In genomic region chr22:44712962-44713361, GRCh38 we compare ENCODE assay signal across 27 cellular contexts. TPM values are rescaled to one million over a fixed set of nuclear protein-coding genes. Genes with fewer than 3 reads are reported as not detected.
"Had no signal": no experiment of that assay in that cellular context is flagged by ENCODE, and none has a peak within 500 bp of the region (broad histone marks: within the 10 kb centered on the region; RNA-seq: fewer than 3 reads in every experiment).

No MANE protein-coding gene starts in this region.

- H3K4me3 ChIP-seq: esophagus squamous epithelium, heart right ventricle, left lung, lung, psoas muscle, sigmoid colon, tibial nerve had no signal

- H3K4me1 ChIP-seq: left lung, parathyroid adenoma, psoas muscle, sigmoid colon had no signal

- H3K9me3 ChIP-seq: esophagus squamous epithelium, heart right ventricle, left lung, psoas muscle, sigmoid colon, tibial nerve had no signal

- H3K4me3 Mint-ChIP-seq: activated B cell treated with CpG ODN at 0.5 μM for 24 hours; activated CD4-positive, alpha-beta T cell treated with anti-CD3 and anti-CD28 coated beads for 36 hours; activated naive CD4-positive, alpha-beta T cell treated with anti-CD3 and anti-CD28 coated beads, Interleukin-2, amount 10 ng/mL, durations not matched to agents 7 days and 5 days; activated naive CD8-positive, alpha-beta T cell treated with anti-CD3 and anti-CD28 coated beads, Interleukin-2, amount 10 ng/mL, durations not matched to agents 7 days and 5 days; activated T-cell treated with anti-CD3 and anti-CD28 coated beads, Interleukin-2, amount 50 U/mL, for 24 hours; dendritic cell treated with granulocyte-macrophage colony-stimulating factor and Interleukin-4, amounts not matched to agents 40 ng/mL and 50 ng/mL, for 4 days; T-helper 2 cell treated with Interferon-gamma antibody and Interleukin-4, amounts not matched to agents 5 μg/mL and 100 μg/mL, for 36 hours had no signal

- H3K27me3 ChIP-seq: esophagus squamous epithelium, heart right ventricle, left lung, sigmoid colon, tibial nerve had no signal

- ATAC-seq: activated CD4-positive, alpha-beta T cell treated with anti-CD3 and anti-CD28 coated beads for 36 hours; left lung had no signal

- H3K36me3 ChIP-seq: heart right ventricle, left lung, sigmoid colon had no signal

- H3K27ac Mint-ChIP-seq: activated B cell treated with CpG ODN at 0.5 μM for 24 hours; activated CD4-positive, alpha-beta T cell treated with anti-CD3 and anti-CD28 coated beads for 36 hours; activated naive CD4-positive, alpha-beta T cell treated with anti-CD3 and anti-CD28 coated beads, Interleukin-2, amount 10 ng/mL, durations not matched to agents 7 days and 5 days; dendritic cell treated with granulocyte-macrophage colony-stimulating factor and Interleukin-4, amounts not matched to agents 40 ng/mL and 50 ng/mL, for 4 days; T-helper 2 cell treated with Interferon-gamma antibody and Interleukin-4, amounts not matched to agents 5 μg/mL and 100 μg/mL, for 36 hours had no signal

- H2AFZ ChIP-seq: parathyroid adenoma had no signal

- H3K36me3 Mint-ChIP-seq: activated naive CD4-positive, alpha-beta T cell treated with anti-CD3 and anti-CD28 coated beads, Interleukin-2, amount 10 ng/mL, durations not matched to agents 7 days and 5 days; activated naive CD8-positive, alpha-beta T cell treated with anti-CD3 and anti-CD28 coated beads, Interleukin-2, amount 10 ng/mL, durations not matched to agents 7 days and 5 days had no signal

- H3K9me3 Mint-ChIP-seq: activated B cell treated with CpG ODN at 0.5 μM for 24 hours; activated naive CD4-positive, alpha-beta T cell treated with anti-CD3 and anti-CD28 coated beads, Interleukin-2, amount 10 ng/mL, durations not matched to agents 7 days and 5 days; activated naive CD8-positive, alpha-beta T cell treated with anti-CD3 and anti-CD28 coated beads, Interleukin-2, amount 10 ng/mL, durations not matched to agents 7 days and 5 days; activated T-cell treated with anti-CD3 and anti-CD28 coated beads, Interleukin-2, amount 50 U/mL, for 24 hours; dendritic cell treated with granulocyte-macrophage colony-stimulating factor and Interleukin-4, amounts not matched to agents 40 ng/mL and 50 ng/mL, for 4 days; T-helper 2 cell treated with Interferon-gamma antibody and Interleukin-4, amounts not matched to agents 5 μg/mL and 100 μg/mL, for 36 hours had no signal

- H3K27me3 Mint-ChIP-seq: activated B cell treated with CpG ODN at 0.5 μM for 24 hours; activated CD4-positive, alpha-beta T cell treated with anti-CD3 and anti-CD28 coated beads for 36 hours; activated naive CD4-positive, alpha-beta T cell treated with anti-CD3 and anti-CD28 coated beads, Interleukin-2, amount 10 ng/mL, durations not matched to agents 7 days and 5 days; activated naive CD8-positive, alpha-beta T cell treated with anti-CD3 and anti-CD28 coated beads, Interleukin-2, amount 10 ng/mL, durations not matched to agents 7 days and 5 days; activated T-cell treated with anti-CD3 and anti-CD28 coated beads, Interleukin-2, amount 50 U/mL, for 24 hours; dendritic cell treated with granulocyte-macrophage colony-stimulating factor and Interleukin-4, amounts not matched to agents 40 ng/mL and 50 ng/mL, for 4 days had no signal

- DNase-seq: activated B cell treated with CpG ODN at 0.5 μM for 24 hours; activated CD4-positive, alpha-beta T cell treated with anti-CD3 and anti-CD28 coated beads for 36 hours; activated CD4-positive, alpha-beta T cell treated with anti-CD3 and anti-CD28 coated beads, Interleukin-2, amount 50 U/mL, for 48 hours; activated CD8-positive, alpha-beta memory T cell treated with anti-CD3 and anti-CD28 coated beads, Interleukin-2, amount 50 U/mL, for 48 hours; activated gamma-delta T cell; activated naive CD4-positive, alpha-beta T cell treated with anti-CD3 and anti-CD28 coated beads, Interleukin-2, amount 10 ng/mL, durations not matched to agents 7 days and 5 days; activated naive CD8-positive, alpha-beta T cell treated with anti-CD3 and anti-CD28 coated beads, Interleukin-2, amount 10 ng/mL, durations not matched to agents 7 days and 5 days; activated T-cell treated with anti-CD3 and anti-CD28 coated beads, Interleukin-2, amount 50 U/mL, for 24 hours; esophagus squamous epithelium; foreskin melanocyte; kidney glomerular epithelial cell; left lung; mesendoderm; sigmoid colon; small intestine; stimulated activated CD4-positive, alpha-beta T cell treated with anti-CD3 and anti-CD28 coated beads, Interleukin-15, amount 100 ng/mL, for 24 hours; stimulated activated CD4-positive, alpha-beta T cell treated with anti-CD3 and anti-CD28 coated beads, Interleukin-2, amount 100 ng/mL, for 24 hours; stimulated activated naive CD4-positive, alpha-beta T cell treated with Interleukin-2 at 50 U/mL for 16 hours; T-helper 1 cell had no signal

- H3K27ac ChIP-seq: epithelial cell of prostate, heart right ventricle, left lung, parathyroid adenoma, psoas muscle, sigmoid colon, tibial nerve had no signal

- H3K79me2 ChIP-seq: parathyroid adenoma had no signal

- H3K9ac ChIP-seq: parathyroid adenoma had no signal

RNA-seq across cellular contexts. Expression of gene ARHGAP8, which starts 39.4 kb away (rescaled TPM):
- polyA plus RNA-seq: psoas muscle had no signal
